In genomic region chr12:12725086-12725955, GRCh38 we compare ENCODE assay signal across 8 cellular contexts.
DNase-seq lines count a peak whose midpoint lies in the region; ATAC-seq and TF ChIP-seq lines count a peak whose summit lies in the region.

No MANE protein-coding gene starts in this region.

- peak; percentile 84 for TF ChIP-seq POLR2A in GM18951 (IDR thresholded peaks at IDR 0.05; ENCODE audit: extremely low read depth, insufficient read depth, insufficient read length)

- peak; percentile 61 for ATAC-seq in HG03175 (IDR thresholded peaks at IDR 0.05; ENCODE audit: unreplicated experiment)

- DNase-seq in AG08396 (ENCODE audit: low spot score) (peak; percentile 94), NCI-H2227 treated with DMSO at 0.1 percent for 48 hours (lab: John Stamatoyannopoulos, UW) (peak; percentile 90), islet precursor cell (peak; percentile 97)
- DNase-seq in activated CD4-positive, CD25-positive, alpha-beta regulatory T cell (lab: John Stamatoyannopoulos, UW): peak; percentile 81 to 93 (median 87)
- peak; percentile 97 for DNase-seq in central memory CD4-positive, alpha-beta T cell
- peak; percentile 78 for DNase-seq in stimulated activated CD4-positive, alpha-beta T cell treated with anti-CD3 and anti-CD28 coated beads, Interleukin-12 subunit alpha, Interleukin-12 subunit beta, amount 100 ng/mL, for 4 hours

- in situ Hi-C loops in GM18951 (cut with MboI; ENCODE audit: low sequenced_read_pairs, unreplicated experiment): no loop called here

Comparison
In these comparisons a context has a peak if more than half of its experiments do, and no peak if none do; other contexts are left out.
1. Peak in every context shown above with its lines: DNase-seq and ATAC-seq.